Comparison of ENCODE assay signal across 17 cellular contexts in genomic region chr1:234967121-234967520, GRCh38.
A peak's percentile ranks its signal among the peaks of the same experiment; 100 is the strongest.
DNase-seq lines count a peak whose midpoint lies in the region; ATAC-seq and TF ChIP-seq lines count a peak whose summit lies in the region.
"Had no signal": no experiment of that assay in that cellular context is flagged by ENCODE, and none has a peak within 500 bp of the region (broad histone marks: within the 10 kb centered on the region; RNA-seq: fewer than 3 reads in every experiment).

No MANE protein-coding gene starts in this region.

- H3K36me3 Mint-ChIP-seq in activated CD4-positive, alpha-beta T cell treated with anti-CD3 and anti-CD28 coated beads for 36 hours (ENCODE audit: low read depth): peaks cover 13% of the 10 kb centered on the region
- H3K36me3 Mint-ChIP-seq in dendritic cell treated with granulocyte-macrophage colony-stimulating factor and Interleukin-4, amounts not matched to agents 40 ng/mL and 50 ng/mL, for 4 days (ENCODE audit: low read depth): peaks cover 21% of the 10 kb centered on the region
- H3K36me3 Mint-ChIP-seq in activated T-helper 2 cell treated with anti-CD3 and anti-CD28 coated beads, Interferon-gamma antibody, Interleukin-2, Interleukin-4, amounts not matched to agents 10 μg/mL and 5 μg/mL and 100 μg/mL, durations not matched to agents 14 hours and 24 hours and 36 hours (ENCODE audit: low read depth): peaks cover 31% of the 10 kb centered on the region

- H3K4me3 ChIP-seq in sigmoid colon: no peak overlapping the region

- no peak for TF ChIP-seq POLR2A in sigmoid colon (IDR thresholded peaks at IDR 0.05)

- peaks cover 74% of the 10 kb centered on the region for H3K4me1 Mint-ChIP-seq in activated CD4-positive, alpha-beta T cell treated with anti-CD3 and anti-CD28 coated beads for 36 hours
- peaks cover 83% of the 10 kb centered on the region for H3K4me1 Mint-ChIP-seq in dendritic cell treated with granulocyte-macrophage colony-stimulating factor and Interleukin-4, amounts not matched to agents 40 ng/mL and 50 ng/mL, for 4 days (ENCODE audit: low read depth)
- peaks cover 69% of the 10 kb centered on the region for H3K4me1 Mint-ChIP-seq in activated T-helper 2 cell treated with anti-CD3 and anti-CD28 coated beads, Interferon-gamma antibody, Interleukin-2, Interleukin-4, amounts not matched to agents 10 μg/mL and 5 μg/mL and 100 μg/mL, durations not matched to agents 14 hours and 24 hours and 36 hours (ENCODE audit: low read depth)

- H3K4me1 ChIP-seq in sigmoid colon: peaks cover 0 to 64% (median 60%) of the 10 kb centered on the region in 4 donors

- no peaks in the 10 kb centered on the region for H3K9me3 ChIP-seq in sigmoid colon

- no peaks in the 10 kb centered on the region for H3K27me3 ChIP-seq in sigmoid colon

- no peaks in the 10 kb centered on the region for H3K27me3 Mint-ChIP-seq in activated CD4-positive, alpha-beta T cell treated with anti-CD3 and anti-CD28 coated beads for 36 hours
- no peaks in the 10 kb centered on the region for H3K27me3 Mint-ChIP-seq in dendritic cell treated with granulocyte-macrophage colony-stimulating factor and Interleukin-4, amounts not matched to agents 40 ng/mL and 50 ng/mL, for 4 days
- no peaks in the 10 kb centered on the region for H3K27me3 Mint-ChIP-seq in activated T-helper 2 cell treated with anti-CD3 and anti-CD28 coated beads, Interferon-gamma antibody, Interleukin-2, Interleukin-4, amounts not matched to agents 10 μg/mL and 5 μg/mL and 100 μg/mL, durations not matched to agents 14 hours and 24 hours and 36 hours (ENCODE audit: low read depth)

- TF ChIP-seq CTCF in sigmoid colon (IDR thresholded peaks at IDR 0.05): no peak

- TF ChIP-seq EP300 in sigmoid colon (IDR thresholded peaks at IDR 0.05): no peak

- no peaks in the 10 kb centered on the region for H3K36me3 ChIP-seq in sigmoid colon

- no peak overlapping the region for H3K27ac Mint-ChIP-seq in activated CD4-positive, alpha-beta T cell treated with anti-CD3 and anti-CD28 coated beads for 36 hours
- peak overlapping the region; percentile 98 for H3K27ac Mint-ChIP-seq in dendritic cell treated with granulocyte-macrophage colony-stimulating factor and Interleukin-4, amounts not matched to agents 40 ng/mL and 50 ng/mL, for 4 days
- H3K27ac Mint-ChIP-seq in activated T-helper 2 cell treated with anti-CD3 and anti-CD28 coated beads, Interferon-gamma antibody, Interleukin-2, Interleukin-4, amounts not matched to agents 10 μg/mL and 5 μg/mL and 100 μg/mL, durations not matched to agents 14 hours and 24 hours and 36 hours: no peak overlapping the region

- no peak overlapping the region for H3K4me3 Mint-ChIP-seq in activated CD4-positive, alpha-beta T cell treated with anti-CD3 and anti-CD28 coated beads for 36 hours
- H3K4me3 Mint-ChIP-seq in dendritic cell treated with granulocyte-macrophage colony-stimulating factor and Interleukin-4, amounts not matched to agents 40 ng/mL and 50 ng/mL, for 4 days: no peak overlapping the region
- H3K4me3 Mint-ChIP-seq in activated T-helper 2 cell treated with anti-CD3 and anti-CD28 coated beads, Interferon-gamma antibody, Interleukin-2, Interleukin-4, amounts not matched to agents 10 μg/mL and 5 μg/mL and 100 μg/mL, durations not matched to agents 14 hours and 24 hours and 36 hours (ENCODE audit: low read depth): no peak overlapping the region

- DNase-seq in activated CD4-positive, alpha-beta T cell treated with anti-CD3 and anti-CD28 coated beads for 36 hours: peak; percentile 2
- DNase-seq in activated CD4-positive, alpha-beta T cell treated with anti-CD3 and anti-CD28 coated beads for 1 hour: no peak
- DNase-seq in LHCN-M2 (ENCODE audit: low read depth) (peak; percentile 52), sigmoid colon (peak; percentile 52), H4 (ENCODE audit: low spot score) (no peak), NCI-H446 treated with DMSO at 0.1 percent for 48 hours (lab: John Stamatoyannopoulos, UW) (no peak)
- no peak for DNase-seq in activated T-helper 2 cell treated with anti-CD3 and anti-CD28 coated beads, Interferon-gamma antibody, Interleukin-2, Interleukin-4, amounts not matched to agents 10 μg/mL and 5 μg/mL and 100 μg/mL, durations not matched to agents 14 hours and 24 hours and 36 hours (ENCODE audit: low spot score)
- DNase-seq: 8988T; DMS53; IMR-90; NCI-H146; NCI-H345; NCI-H69; NK-92 treated with Interleukin-12 subunit alpha and Interleukin-12 subunit beta, amount 100 ng/mL, for 24 hours; OCI-M1 had no signal

- CTCF ChIA-PET in activated CD4-positive, alpha-beta T cell treated with anti-CD3 and anti-CD28 coated beads for 36 hours (lab: Charles Lee): no interaction called here

- no peaks in the 10 kb centered on the region for H3K9me3 Mint-ChIP-seq in activated CD4-positive, alpha-beta T cell treated with anti-CD3 and anti-CD28 coated beads for 36 hours (ENCODE audit: low read depth)
- H3K9me3 Mint-ChIP-seq in dendritic cell treated with granulocyte-macrophage colony-stimulating factor and Interleukin-4, amounts not matched to agents 40 ng/mL and 50 ng/mL, for 4 days: no peaks in the 10 kb centered on the region
- no peaks in the 10 kb centered on the region for H3K9me3 Mint-ChIP-seq in activated T-helper 2 cell treated with anti-CD3 and anti-CD28 coated beads, Interferon-gamma antibody, Interleukin-2, Interleukin-4, amounts not matched to agents 10 μg/mL and 5 μg/mL and 100 μg/mL, durations not matched to agents 14 hours and 24 hours and 36 hours

- no peak for ATAC-seq in activated CD4-positive, alpha-beta T cell treated with anti-CD3 and anti-CD28 coated beads for 36 hours
- ATAC-seq: HCT116 had no signal

- intact Hi-C loops in activated CD4-positive, alpha-beta T cell treated with anti-CD3 and anti-CD28 coated beads for 36 hours (cut with DNase I, micrococcal nuclease): loop anchor here in 1 of 2 experiments (10.0 kb wide), 1 partner anchor 462 kb away; no protein-coding TSS in a partner anchor
- intact Hi-C loops in dendritic cell treated with granulocyte-macrophage colony-stimulating factor and Interleukin-4, amounts not matched to agents 40 ng/mL and 50 ng/mL, for 4 days (cut with micrococcal nuclease): no loop called here
- intact Hi-C loops in sigmoid colon (cut with DNase I): no loop called here
- intact Hi-C loops in activated T-helper 2 cell treated with anti-CD3 and anti-CD28 coated beads, Interferon-gamma antibody, Interleukin-2, Interleukin-4, amounts not matched to agents 10 μg/mL and 5 μg/mL and 100 μg/mL, durations not matched to agents 14 hours and 24 hours and 36 hours (cut with micrococcal nuclease): no loop called here

- 93% methylated on average over 13 of the region's 13 CpGs for WGBS in sigmoid colon, 2 donors

- H3K27ac ChIP-seq in sigmoid colon: no peak overlapping the region

- POLR2A ChIA-PET in activated CD4-positive, alpha-beta T cell treated with anti-CD3 and anti-CD28 coated beads for 36 hours (lab: Charles Lee): no interaction called here

Comparison
In these comparisons a context has a peak if more than half of its experiments do, and no peak if none do; other contexts are left out.
1. DNase-seq: peak in activated CD4-positive, alpha-beta T cell treated with anti-CD3 and anti-CD28 coated beads for 36 hours (single experiment), LHCN-M2 (single experiment) and sigmoid colon (single experiment); none in activated CD4-positive, alpha-beta T cell treated with anti-CD3 and anti-CD28 coated beads for 1 hour (single experiment), H4 (single experiment), activated T-helper 2 cell treated with anti-CD3 and anti-CD28 coated beads, Interferon-gamma antibody, Interleukin-2, Interleukin-4, amounts not matched to agents 10 μg/mL and 5 μg/mL and 100 μg/mL, durations not matched to agents 14 hours and 24 hours and 36 hours (single experiment) and NCI-H446 treated with DMSO at 0.1 percent for 48 hours (single experiment).